ENCODE assay signal across 10 cellular contexts in genomic region chr15:68000754-68001153, GRCh38.
"Had no signal": no experiment of that assay in that cellular context is flagged by ENCODE, and none has a peak within 500 bp of the region (broad histone marks: within the 10 kb centered on the region; RNA-seq: fewer than 3 reads in every experiment).

No MANE protein-coding gene starts in this region.

- DNase-seq: GOT3, H9, HCEC 1CT, HFFc6, KBM-7 had no signal

- H3K4me1 Mint-ChIP-seq: IgD-negative memory B cell had no signal

- ATAC-seq: HepG2 had no signal

- H3K4me3 Mint-ChIP-seq: H9, HFFc6, IgD-negative memory B cell had no signal

- H3K4me2 ChIP-seq: KMS-11 had no signal

- FAIRE-seq: H54, HepG2 had no signal

- H3K9me3 Mint-ChIP-seq: H9, HFFc6 had no signal

- H3K27ac Mint-ChIP-seq: HFFc6, IgD-negative memory B cell had no signal

- H3K27ac ChIP-seq: HL-60, KMS-11 had no signal

- H3K9ac ChIP-seq: KMS-11 had no signal
